ENCODE assay signal across 12 cellular contexts in genomic region chr4:41560112-41560511, GRCh38. TPM values are rescaled to one million over a fixed set of nuclear protein-coding genes. Genes with fewer than 3 reads are reported as not detected.
DNase-seq lines count a peak whose midpoint lies in the region; ATAC-seq and TF ChIP-seq lines count a peak whose summit lies in the region.
"Had no signal": no experiment of that assay in that cellular context is flagged by ENCODE, and none has a peak within 500 bp of the region (broad histone marks: within the 10 kb centered on the region; RNA-seq: fewer than 3 reads in every experiment).

No MANE protein-coding gene starts in this region.

- H3K79me2 ChIP-seq in GM23338 (replicated peaks; ENCODE audit: insufficient read depth), result no peaks in the 10 kb centered on the region

- H3K4me1 Mint-ChIP-seq in GM23338, result peaks cover 3% of the 10 kb centered on the region; the same call in 2 of the 3 replicates
- H3K4me1 Mint-ChIP-seq: CD8-positive, alpha-beta memory T cell; IgD-negative memory B cell had no signal

- H3F3A ChIP-seq in GM23338 (replicated peaks; ENCODE audit: low read depth), result no peaks in the 10 kb centered on the region

- peaks cover 3% of the 10 kb centered on the region for H3K27me3 Mint-ChIP-seq in GM23338 (ENCODE audit: insufficient read depth, low read depth, poor library complexity)

- H2AFZ ChIP-seq in GM23338, result peak overlapping the region; percentile 47; the same call in 1 of the 2 replicates

- H3K27me3 ChIP-seq in GM23338 (ENCODE audit: insufficient read depth) (no peaks in the 10 kb centered on the region), lung (ENCODE audit: control insufficient read depth, insufficient read depth) (no peaks in the 10 kb centered on the region)

- H3K9me3 Mint-ChIP-seq in GM23338, result no peaks in the 10 kb centered on the region; the same call in 2 of the 3 replicates
- H3K9me3 Mint-ChIP-seq: H9, IgD-negative memory B cell had no signal

- H3K4me1 ChIP-seq in GM23338 (ENCODE audit: insufficient read depth) (no peaks in the 10 kb centered on the region), lung (ENCODE audit: control insufficient read depth in 2 of 2, insufficient read depth in 2 of 2, low read length in 2 of 2) (peaks cover 2 to 12% of the 10 kb centered on the region in 2 donors)
- H3K4me1 ChIP-seq: Caco-2 had no signal

- H3K36me3 ChIP-seq in GM23338 (ENCODE audit: insufficient read depth) (no peaks in the 10 kb centered on the region), lung (ENCODE audit: control insufficient read depth in 2 of 2, insufficient read depth in 2 of 2, low read length in 2 of 2) (no peaks in the 10 kb centered on the region)

- H4K20me1 ChIP-seq in GM23338 (replicated peaks; ENCODE audit: insufficient read depth), result no peaks in the 10 kb centered on the region

- no peak overlapping the region for H3K4me3 Mint-ChIP-seq in GM23338
- H3K4me3 Mint-ChIP-seq: CD8-positive, alpha-beta memory T cell; H9; IgD-negative memory B cell had no signal

- TF ChIP-seq CTCF in GM23338 (conservative IDR thresholded peaks at IDR 0.05; ENCODE audit: low read depth in 2 of 2) (no peak), lung (IDR thresholded peaks at IDR 0.05; ENCODE audit: control extremely low read depth, extremely low read depth) (no peak)

- H3K9me2 ChIP-seq in GM23338 (ENCODE audit: insufficient read depth), result no peaks in the 10 kb centered on the region

- H3K9me3 ChIP-seq in lung (ENCODE audit: control insufficient read depth in 2 of 2, insufficient read depth in 1 of 2, low read length in 1 of 2), result no peaks in the 10 kb centered on the region
- H3K9me3 ChIP-seq: Caco-2 had no signal

- DNase-seq in GM23338 (ENCODE audit: low spot score), result no peak
- no peak for DNase-seq in lung (ENCODE audit: low spot score)
- DNase-seq in 8988T, result no peak
- no peak for DNase-seq in cortex of kidney (lab: John Stamatoyannopoulos, UW)
- DNase-seq: Caco-2; CD8-positive, alpha-beta memory T cell; DMS53; GOT3; H9 had no signal

- ATAC-seq in GM23338 (peak; percentile 53), lung (ENCODE audit: insufficient read depth, low FRiP score) (no peak), GM18519 (IDR thresholded peaks at IDR 0.05; ENCODE audit: low FRiP score, unreplicated experiment) (no peak)

- H3K27ac ChIP-seq in GM23338 (ENCODE audit: low read depth) (no peak overlapping the region), cingulate gyrus (ENCODE audit: low read depth, low read length) (peak overlapping the region; percentile 12), lung (ENCODE audit: low read depth in 1 of 2, low read length in 1 of 2) (peak overlapping the region; percentile 4 to 10)

- no peak overlapping the region for H3K4me3 ChIP-seq in GM23338
- no peak overlapping the region for H3K4me3 ChIP-seq in lung

- no peak overlapping the region for H3K4me2 ChIP-seq in GM23338

- no peaks in the 10 kb centered on the region for H3K36me3 Mint-ChIP-seq in GM23338 (ENCODE audit: low read depth)
- H3K36me3 Mint-ChIP-seq: CD8-positive, alpha-beta memory T cell had no signal

- no peak overlapping the region for H3K27ac Mint-ChIP-seq in GM23338
- H3K27ac Mint-ChIP-seq: H9, IgD-negative memory B cell had no signal

TF ChIP-seq in GM23338, 12 proteins besides CTCF, POLR2A, EP300 and RAD21:
- TF ChIP-seq POLR2AphosphoS5 (IDR thresholded peaks at IDR 0.05; ENCODE audit: low read depth) (no peak), REST (IDR thresholded peaks at IDR 0.05; ENCODE audit: unreplicated experiment) (no peak)

RNA-seq across cellular contexts. Expression of gene LIMCH1, which starts 22.2 kb away (rescaled TPM):
- 1.5 and 4.4 TPM in 2 replicates for total RNA-seq in GM23338 (2014; rRNA removed; shearing (Covaris generic))
- 1.5 and 1.7 TPM in 2 replicates for polyA plus RNA-seq in GM23338 (2016; fragmentation: Nextera tagmentation; extraction: Ambion mirVana)
- total RNA-seq in lung, result 100 to 1,000 TPM; 204 to 299 TPM
- polyA plus RNA-seq in lung, result 10 to 100 TPM; 43.4 to 52.3 TPM
- total RNA-seq: CD8-positive, alpha-beta memory T cell had no signal
- polyA plus RNA-seq: CD8-positive, alpha-beta memory T cell; IgD-negative memory B cell had no signal

Comparison
In these comparisons a context has a peak if more than half of its experiments do, and no peak if none do; other contexts are left out.
1. RNA of gene LIMCH1, which starts 22.2 kb away (total RNA-seq): 204 to 299 TPM in lung; 1.5 to 4.4 TPM in GM23338; every median in the first group is over 10 times any median in the second.